ENCODE assay signal across 16 cellular contexts in genomic region chr5:87398981-87399616, GRCh38. TPM values are rescaled to one million over a fixed set of nuclear protein-coding genes. Genes with fewer than 3 reads are reported as not detected.
DNase-seq lines count a peak whose midpoint lies in the region; ATAC-seq and TF ChIP-seq lines count a peak whose summit lies in the region.
"Had no signal": no experiment of that assay in that cellular context is flagged by ENCODE, and none has a peak within 500 bp of the region (broad histone marks: within the 10 kb centered on the region; RNA-seq: fewer than 3 reads in every experiment).

No MANE protein-coding gene starts in this region.

- no peak for TF ChIP-seq CTCF in CD14-positive monocyte (IDR thresholded peaks at IDR 0.05)
- no peak for TF ChIP-seq CTCF in HFFc6 (IDR thresholded peaks at IDR 0.05)
- no peak for TF ChIP-seq CTCF in nephron progenitor cell (IDR thresholded peaks at IDR 0.05)

- H3K4me1 Mint-ChIP-seq in CD14-positive monocyte (peaks cover 36% of the 10 kb centered on the region), HFFc6 (ENCODE audit: low read depth) (peaks cover 48% of the 10 kb centered on the region), nephron progenitor cell (no peaks in the 10 kb centered on the region)
- H3K4me1 Mint-ChIP-seq in effector memory CD8-positive, alpha-beta T cell (ENCODE audit: low read depth in 2 of 2): peaks cover 8 to 15% of the 10 kb centered on the region in 2 donors

- no peak for ATAC-seq in effector memory CD8-positive, alpha-beta T cell (replicated peaks)
- no peak for ATAC-seq in HG02610 (IDR thresholded peaks at IDR 0.05; ENCODE audit: unreplicated experiment)

- no peaks in the 10 kb centered on the region for H3K9me3 Mint-ChIP-seq in CD14-positive monocyte
- no peaks in the 10 kb centered on the region; the same call in 1 of the 2 replicates for H3K9me3 Mint-ChIP-seq in HFFc6
- no peaks in the 10 kb centered on the region for H3K9me3 Mint-ChIP-seq in effector memory CD8-positive, alpha-beta T cell
- H3K9me3 Mint-ChIP-seq in nephron progenitor cell: peaks cover 8% of the 10 kb centered on the region
- H3K9me3 Mint-ChIP-seq: neural progenitor cell had no signal

- intact Hi-C loops in CD14-positive monocyte (cut with micrococcal nuclease): no loop called here

- H3K4me3 Mint-ChIP-seq in CD14-positive monocyte (no peak overlapping the region), HFFc6 (no peak overlapping the region; the same call in 1 of the 2 replicates), nephron progenitor cell (no peak overlapping the region)
- no peak overlapping the region for H3K4me3 Mint-ChIP-seq in effector memory CD8-positive, alpha-beta T cell
- H3K4me3 Mint-ChIP-seq: neural progenitor cell had no signal

- peaks cover 0 to 1% (median 0%) of the 10 kb centered on the region in 3 donors for H3K27me3 Mint-ChIP-seq in CD14-positive monocyte (ENCODE audit: low read depth in 3 of 3)
- peaks cover 5% of the 10 kb centered on the region for H3K27me3 Mint-ChIP-seq in HFFc6 (ENCODE audit: insufficient read depth)
- H3K27me3 Mint-ChIP-seq in effector memory CD8-positive, alpha-beta T cell: no peaks in the 10 kb centered on the region
- H3K27me3 Mint-ChIP-seq in nephron progenitor cell (ENCODE audit: low read depth, poor library complexity): no peaks in the 10 kb centered on the region

- H3K36me3 Mint-ChIP-seq in CD14-positive monocyte: peaks cover 62 to 80% of the 10 kb centered on the region in 2 donors
- peaks cover 58% of the 10 kb centered on the region for H3K36me3 Mint-ChIP-seq in HFFc6 (ENCODE audit: low read depth)
- peaks cover 94% of the 10 kb centered on the region for H3K36me3 Mint-ChIP-seq in effector memory CD8-positive, alpha-beta T cell (ENCODE audit: insufficient read depth)
- peaks cover 63% of the 10 kb centered on the region for H3K36me3 Mint-ChIP-seq in nephron progenitor cell (ENCODE audit: low read depth)

- H3K27ac Mint-ChIP-seq in CD14-positive monocyte: peak overlapping the region; percentile 71 to 89 (median 81)
- peak overlapping the region; percentile 70 for H3K27ac Mint-ChIP-seq in HFFc6
- peak overlapping the region; percentile 72 to 87 for H3K27ac Mint-ChIP-seq in effector memory CD8-positive, alpha-beta T cell
- peak overlapping the region; percentile 85 for H3K27ac Mint-ChIP-seq in nephron progenitor cell
- H3K27ac Mint-ChIP-seq: neural progenitor cell had no signal

- no peak for DNase-seq in CD14-positive monocyte (ENCODE audit: low spot score)
- DNase-seq in HFFc6: no peak
- DNase-seq in effector memory CD8-positive, alpha-beta T cell: no peak
- DNase-seq in nephron progenitor cell: no peak
- no peak for DNase-seq in NCI-H1105 treated with DMSO at 0.1 percent for 48 hours (lab: John Stamatoyannopoulos, UW)
- DNase-seq in occipital lobe (lab: John Stamatoyannopoulos, UW): no peak
- DNase-seq: activated CD4-positive, alpha-beta T cell treated with anti-CD3 and anti-CD28 coated beads for 4 hours; cerebellar nuclear complex; lower lobe of right lung; NCI-H1930; NCI-H446 treated with DMSO at 0.1 percent for 48 hours; SJCRH30; stimulated activated CD4-positive, alpha-beta T cell treated with anti-CD3 and anti-CD28 coated beads, Interleukin-2, amount 100 ng/mL, for 24 hours; testis had no signal

RNA-seq across cellular contexts. Expression of gene CCNH, which starts 13.6 kb away (rescaled TPM):
- 10 to 100 TPM; 62.1 to 64.0 TPM for polyA plus RNA-seq in CD14-positive monocyte
- 10 to 100 TPM; 49.5 to 69.0 (median 66.4) TPM for total RNA-seq in HFFc6 (2021; fragmentation: NEBNext Ultra II Directional; extraction: Animal tissue kit (Norgen Biotek cat#: 25700))
- total RNA-seq in occipital lobe: 184 TPM
